33 cellular contexts compared by ENCODE assay signal in genomic region chr2:147398301-147398700, GRCh38.
DNase-seq lines count a peak whose midpoint lies in the region; FAIRE-seq and TF ChIP-seq lines count a peak whose summit lies in the region.
"Had no signal": no experiment of that assay in that cellular context is flagged by ENCODE, and none has a peak within 500 bp of the region (broad histone marks: within the 10 kb centered on the region; RNA-seq: fewer than 3 reads in every experiment).

No MANE protein-coding gene starts in this region.

- POLR2A ChIA-PET in CD8-positive, alpha-beta memory T cell (lab: Charles Lee), result no interaction called here

- no peaks in the 10 kb centered on the region for H3K36me3 ChIP-seq in SJCRH30
- no peaks in the 10 kb centered on the region for H3K36me3 ChIP-seq in mesendoderm (ENCODE audit: control insufficient read depth, insufficient read depth, low read length)
- H3K36me3 ChIP-seq in trophoblast cell (ENCODE audit: control insufficient read depth in 1 of 2, insufficient read depth in 2 of 2, low read length in 2 of 2), result no peaks in the 10 kb centered on the region
- no peaks in the 10 kb centered on the region for H3K36me3 ChIP-seq in CD8-positive, alpha-beta memory T cell (ENCODE audit: insufficient read depth, low read length)
- H3K36me3 ChIP-seq: BE2C; BLaER1; BLaER1 treated with 17β-estradiol and CSF1 and Interleukin-3, amounts not matched to agents 10 nM and 100 nM had no signal

- H3K79me1 ChIP-seq in mesendoderm (ENCODE audit: low read length), result no peaks in the 10 kb centered on the region
- no peaks in the 10 kb centered on the region for H3K79me1 ChIP-seq in trophoblast cell (ENCODE audit: low read length)

- H3K9ac ChIP-seq in mesendoderm (ENCODE audit: low read length) (no peak overlapping the region), trophoblast cell (ENCODE audit: low read length) (no peak overlapping the region)
- H3K9ac ChIP-seq: BLaER1; BLaER1 treated with 17β-estradiol and CSF1 and Interleukin-3, amounts not matched to agents 10 nM and 100 nM had no signal

- no peak overlapping the region for H4K5ac ChIP-seq in mesendoderm (ENCODE audit: low read length)

- H4K8ac ChIP-seq in mesendoderm (ENCODE audit: low read depth, low read length), result no peak overlapping the region
- no peak overlapping the region for H4K8ac ChIP-seq in trophoblast cell (ENCODE audit: low read depth, low read length)

- no peak for FAIRE-seq in GM12892 (lab: Jason Lieb, UNC)
- FAIRE-seq: A204.1, A549, D721Med had no signal

- no peaks in the 10 kb centered on the region for H3K4me1 Mint-ChIP-seq in CD8-positive, alpha-beta memory T cell
- H3K4me1 Mint-ChIP-seq: B cell; CD14-positive monocyte; CD4-positive, alpha-beta memory T cell; CD4-positive, CD25-positive, alpha-beta regulatory T cell had no signal

- H3K4me3 ChIP-seq in SJCRH30 (no peak overlapping the region), mesendoderm (ENCODE audit: low read length) (no peak overlapping the region), trophoblast cell (ENCODE audit: low read depth, low read length) (no peak overlapping the region)
- no peak overlapping the region for H3K4me3 ChIP-seq in CD8-positive, alpha-beta memory T cell (ENCODE audit: low read length)
- H3K4me3 ChIP-seq: A549; BLaER1; BLaER1 treated with 17β-estradiol and CSF1 and Interleukin-3, amounts not matched to agents 10 nM and 100 nM had no signal

- H2BK120ac ChIP-seq in mesendoderm (ENCODE audit: low read depth, low read length) (no peak overlapping the region), trophoblast cell (ENCODE audit: insufficient read depth, low read length, poor library complexity) (no peak overlapping the region)

- H3K79me2 ChIP-seq in mesendoderm (ENCODE audit: control insufficient read depth, insufficient read depth, low read length), result no peaks in the 10 kb centered on the region
- H3K79me2 ChIP-seq in trophoblast cell (ENCODE audit: control insufficient read depth, insufficient read depth, low read length, poor library complexity), result no peaks in the 10 kb centered on the region

- H2AK5ac ChIP-seq in mesendoderm (ENCODE audit: low read length), result no peak overlapping the region
- no peak overlapping the region for H2AK5ac ChIP-seq in trophoblast cell (ENCODE audit: low read length)

- no peak overlapping the region for H2AFZ ChIP-seq in trophoblast cell (ENCODE audit: insufficient read depth, low read length, poor library complexity)

- no peaks in the 10 kb centered on the region for H3K27me3 ChIP-seq in SJCRH30
- no peaks in the 10 kb centered on the region for H3K27me3 ChIP-seq in mesendoderm (ENCODE audit: insufficient read depth, low read length, poor library complexity)
- no peaks in the 10 kb centered on the region for H3K27me3 ChIP-seq in trophoblast cell (ENCODE audit: insufficient read depth, low read length)
- H3K27me3 ChIP-seq in CD8-positive, alpha-beta memory T cell (ENCODE audit: insufficient read depth, low read length, poor library complexity, severe bottlenecking), result no peaks in the 10 kb centered on the region
- H3K27me3 ChIP-seq: BE2C; BLaER1; BLaER1 treated with 17β-estradiol and CSF1 and Interleukin-3, amounts not matched to agents 10 nM and 100 nM had no signal

- no CpG with 5 or more reads among the region's 2 CpGs for WGBS in mesendoderm (ENCODE audit: extremely low coverage, insufficient coverage, low lambda C conversion rate)
- no CpG with 5 or more reads among the region's 2 CpGs for WGBS in trophoblast cell (ENCODE audit: extremely low coverage, insufficient coverage, insufficient read length)

- no peak overlapping the region for H3K27ac Mint-ChIP-seq in CD8-positive, alpha-beta memory T cell
- H3K27ac Mint-ChIP-seq: B cell; CD4-positive, alpha-beta memory T cell; CD4-positive, alpha-beta T cell; CD4-positive, CD25-positive, alpha-beta regulatory T cell; CD8-positive, alpha-beta T cell had no signal

- H3K23ac ChIP-seq in mesendoderm (ENCODE audit: low read length) (no peak overlapping the region), trophoblast cell (ENCODE audit: low read length) (no peak overlapping the region)

- H3K4me2 ChIP-seq in mesendoderm (ENCODE audit: low read length), result no peak overlapping the region
- H3K4me2 ChIP-seq in trophoblast cell (ENCODE audit: low read length), result no peak overlapping the region
- H3K4me2 ChIP-seq: A549; BLaER1; BLaER1 treated with 17β-estradiol and CSF1 and Interleukin-3, amounts not matched to agents 10 nM and 100 nM had no signal

- no peak overlapping the region for H4K12ac ChIP-seq in trophoblast cell (ENCODE audit: low read depth, low read length)

- H3K9me3 Mint-ChIP-seq in CD8-positive, alpha-beta memory T cell, result peaks cover 0 to 5% (median 0%) of the 10 kb centered on the region in 5 donors
- H3K9me3 Mint-ChIP-seq: CD4-positive, alpha-beta memory T cell; CD4-positive, alpha-beta T cell; CD8-positive, alpha-beta T cell had no signal

- peaks cover 18% of the 10 kb centered on the region for H3K4me1 ChIP-seq in SJCRH30
- H3K4me1 ChIP-seq in mesendoderm (ENCODE audit: control insufficient read depth, low read depth, low read length), result peaks cover 2% of the 10 kb centered on the region
- H3K4me1 ChIP-seq in trophoblast cell (ENCODE audit: control insufficient read depth in 1 of 2, insufficient read depth in 2 of 2, low read length in 2 of 2), result no peaks in the 10 kb centered on the region
- H3K4me1 ChIP-seq in CD8-positive, alpha-beta memory T cell (ENCODE audit: insufficient read depth, low read length), result no peaks in the 10 kb centered on the region
- H3K4me1 ChIP-seq: A549; BE2C; BLaER1; BLaER1 treated with 17β-estradiol and CSF1 and Interleukin-3, amounts not matched to agents 10 nM and 100 nM had no signal

- no peaks in the 10 kb centered on the region for H3K36me3 Mint-ChIP-seq in CD8-positive, alpha-beta memory T cell
- H3K36me3 Mint-ChIP-seq: CD14-positive monocyte; CD4-positive, alpha-beta memory T cell; CD4-positive, CD25-positive, alpha-beta regulatory T cell; CD8-positive, alpha-beta T cell had no signal

- no peak overlapping the region for H3K56ac ChIP-seq in mesendoderm (ENCODE audit: low read length)

- no peak overlapping the region for H3K4me3 Mint-ChIP-seq in CD8-positive, alpha-beta memory T cell
- H3K4me3 Mint-ChIP-seq: B cell; CD14-positive monocyte; CD4-positive, alpha-beta memory T cell; CD4-positive, alpha-beta T cell; CD4-positive, CD25-positive, alpha-beta regulatory T cell; CD8-positive, alpha-beta T cell had no signal

- H3K9me3 ChIP-seq in SJCRH30 (replicated peaks) (no peaks in the 10 kb centered on the region; the same call in 1 of the 2 replicates), trophoblast cell (ENCODE audit: insufficient read depth, low read depth, low read length) (no peaks in the 10 kb centered on the region)
- no peaks in the 10 kb centered on the region for H3K9me3 ChIP-seq in CD8-positive, alpha-beta memory T cell (ENCODE audit: low read length)
- H3K9me3 ChIP-seq: A549; BE2C; BLaER1; BLaER1 treated with 17β-estradiol and CSF1 and Interleukin-3, amounts not matched to agents 10 nM and 100 nM had no signal

- H3K27ac ChIP-seq in SJCRH30, result peak overlapping the region; percentile 53
- no peak overlapping the region for H3K27ac ChIP-seq in mesendoderm (ENCODE audit: low read depth, low read length)
- H3K27ac ChIP-seq in trophoblast cell (ENCODE audit: low read depth, low read length), result no peak overlapping the region
- H3K27ac ChIP-seq in CD8-positive, alpha-beta memory T cell (ENCODE audit: low read depth, low read length), result no peak overlapping the region
- H3K27ac ChIP-seq: 22Rv1; A549; BLaER1; BLaER1 treated with 17β-estradiol and CSF1 and Interleukin-3, amounts not matched to agents 10 nM and 100 nM; C4-2B had no signal

- TF ChIP-seq POLR2A in GM12892 (IDR thresholded peaks at IDR 0.05; ENCODE audit: low read depth, low read length), result no peak

- H3K14ac ChIP-seq in trophoblast cell (ENCODE audit: low read length), result no peak overlapping the region

- H3K4ac ChIP-seq in mesendoderm (ENCODE audit: low read depth, low read length) (no peak overlapping the region), trophoblast cell (ENCODE audit: low read depth, low read length) (no peak overlapping the region)

- no peaks in the 10 kb centered on the region for H3K27me3 Mint-ChIP-seq in CD8-positive, alpha-beta memory T cell
- H3K27me3 Mint-ChIP-seq: CD4-positive, alpha-beta T cell; CD4-positive, CD25-positive, alpha-beta regulatory T cell had no signal

- H2BK5ac ChIP-seq in mesendoderm (ENCODE audit: low read length), result no peak overlapping the region
- H2BK5ac ChIP-seq in trophoblast cell (ENCODE audit: low read depth, low read length, poor library complexity), result no peak overlapping the region

- CTCF ChIA-PET in CD8-positive, alpha-beta memory T cell (lab: Charles Lee), result no interaction called here

- H3K18ac ChIP-seq in mesendoderm (ENCODE audit: low read length) (no peak overlapping the region), trophoblast cell (ENCODE audit: low read length) (no peak overlapping the region)

- DNase-seq in SJCRH30 (peak; percentile 12 to 44), mesendoderm (peak; percentile 73), trophoblast cell (peak; percentile 83 to 88), NCI-H128 (lab: John Stamatoyannopoulos, UW; ENCODE audit: unreplicated experiment) (no peak), GM12892 (ENCODE audit: insufficient read length) (no peak)
- no peak for DNase-seq in CD8-positive, alpha-beta memory T cell
- DNase-seq: 8988T; ACHN; AML-193; BE2C; C1 segment of cervical spinal cord; Calu3; CD4-positive, alpha-beta memory T cell; CD4-positive, alpha-beta T cell; CD4-positive, CD25-positive, alpha-beta regulatory T cell; CD8-positive, alpha-beta T cell; COR-L47; DMS 273 treated with DMSO at 0.1 percent for 48 hours; DMS153; DMS53; DMS79; DMS79 treated with DMSO at 0.1 percent for 48 hours; DND-41; EL had no signal

- H2BK12ac ChIP-seq in trophoblast cell (ENCODE audit: low read length), result no peak overlapping the region

- no peak overlapping the region for H2BK15ac ChIP-seq in mesendoderm (replicated peaks; ENCODE audit: low read depth)

- H4K91ac ChIP-seq in trophoblast cell (ENCODE audit: low read depth, low read length), result no peak overlapping the region

Comparison
In these comparisons a context has a peak if more than half of its experiments do, and no peak if none do; other contexts are left out.
1. DNase-seq: peak in SJCRH30 (2 of 2), mesendoderm (single experiment) and trophoblast cell (2 of 2); none in NCI-H128 (single experiment), CD8-positive, alpha-beta memory T cell (0 of 5) and GM12892 (single experiment).